28 cellular contexts compared by ENCODE assay signal in genomic region chr6:26436018-26436417, GRCh38.
"Had no signal": no experiment of that assay in that cellular context is flagged by ENCODE, and none has a peak within 500 bp of the region (broad histone marks: within the 10 kb centered on the region; RNA-seq: fewer than 3 reads in every experiment).

No MANE protein-coding gene starts in this region.

- H3K27ac ChIP-seq: colonic mucosa, coronary artery, dorsolateral prefrontal cortex, epithelial cell of prostate, esophagus muscularis mucosa, esophagus squamous epithelium, foreskin keratinocyte, gastrocnemius medialis, gastroesophageal sphincter, heart left ventricle, heart right ventricle had no signal

- DNase-seq: colonic mucosa; cortex of kidney; dermis blood vessel endothelial cell; dorsolateral prefrontal cortex; effector CD4-positive, alpha-beta T cell; effector CD8-positive, alpha-beta T cell; effector memory CD4-positive, alpha-beta T cell; effector memory CD8-positive, alpha-beta T cell; endodermal cell; erythroblast; esophagus squamous epithelium; foreskin fibroblast; foreskin keratinocyte; foreskin melanocyte; gastrocnemius medialis; glutamatergic neuron; head of caudate nucleus; heart left ventricle; heart right ventricle had no signal

- H3K4me1 ChIP-seq: colonic mucosa had no signal

- H3K27me3 ChIP-seq: colonic mucosa, dorsolateral prefrontal cortex, esophagus muscularis mucosa, esophagus squamous epithelium, foreskin keratinocyte, gastrocnemius medialis, gastroesophageal sphincter, heart left ventricle, heart right ventricle had no signal

- ATAC-seq: effector memory CD8-positive, alpha-beta T cell; esophagus mucosa; foreskin keratinocyte; gastrocnemius medialis; gastroesophageal sphincter; heart left ventricle; heart right ventricle had no signal

- FAIRE-seq: colon, endometrium, endothelial cell of umbilical vein, frontal cortex had no signal

- H3K9me3 ChIP-seq: colonic mucosa, esophagus muscularis mucosa, gastrocnemius medialis, gastroesophageal sphincter had no signal

- H3K4me3 ChIP-seq: colonic mucosa, coronary artery, dorsolateral prefrontal cortex, esophagus muscularis mucosa, esophagus squamous epithelium, gastrocnemius medialis, gastroesophageal sphincter, heart left ventricle, heart right ventricle had no signal

- H3K36me3 ChIP-seq: colonic mucosa, gastrocnemius medialis had no signal
